8 cellular contexts compared by ENCODE assay signal in genomic region chr14:68780358-68781160, GRCh38. TPM values are rescaled to one million over a fixed set of nuclear protein-coding genes. Genes with fewer than 3 reads are reported as not detected.
A peak's percentile ranks its signal among the peaks of the same experiment; 100 is the strongest.
DNase-seq lines count a peak whose midpoint lies in the region; TF ChIP-seq lines count a peak whose summit lies in the region.

No MANE protein-coding gene starts in this region.

- H3K4me1 Mint-ChIP-seq in Calu3 (ENCODE audit: low read depth, unreplicated experiment), result peaks cover 47% of the 10 kb centered on the region

- peak overlapping the region; percentile 66 for H3K9ac ChIP-seq in skeletal muscle satellite cell (ENCODE audit: low read depth, low read length)

- no peak overlapping the region for H3K27ac Mint-ChIP-seq in Calu3 (ENCODE audit: unreplicated experiment)

- H3K27me3 ChIP-seq in skeletal muscle satellite cell (ENCODE audit: control insufficient read depth, insufficient read depth, low read length) (no peaks in the 10 kb centered on the region), brain microvascular endothelial cell (replicated peaks) (no peaks in the 10 kb centered on the region)

- CTCF ChIA-PET in Calu3 (lab: Charles Lee), result interaction anchor here (0.6 kb wide), 1 partner anchor 152 kb away, joined by 3 read pairs; no protein-coding TSS in a partner anchor

- in situ Hi-C loops in astrocyte of the spinal cord (cut with HindIII; ENCODE audit: low sequenced_read_pairs), result no loop called here
- in situ Hi-C loops in brain microvascular endothelial cell (cut with HindIII; ENCODE audit: low pct_ligation_motif_present, low sequenced_read_pairs), result no loop called here

- H3K36me3 ChIP-seq in skeletal muscle satellite cell (ENCODE audit: insufficient read depth, low read length), result no peaks in the 10 kb centered on the region
- H3K36me3 ChIP-seq in brain microvascular endothelial cell (replicated peaks), result no peaks in the 10 kb centered on the region

- H3K9me3 ChIP-seq in skeletal muscle satellite cell (replicated peaks; ENCODE audit: low read length), result no peaks in the 10 kb centered on the region

- intact Hi-C loops in Calu3 (cut with micrococcal nuclease; ENCODE audit: unreplicated experiment), result loop anchor here (5.0 to 10.0 kb wide), 6 partner anchors 83 to 838 kb away; no protein-coding TSS in a partner anchor

- H3K4me2 ChIP-seq in skeletal muscle satellite cell (ENCODE audit: low read length), result peak overlapping the region; percentile 59

- H3K4me1 ChIP-seq in skeletal muscle satellite cell (ENCODE audit: control insufficient read depth, insufficient read depth, low read length), result peaks cover 57% of the 10 kb centered on the region

- H3K9me3 Mint-ChIP-seq in Calu3 (ENCODE audit: low read depth, unreplicated experiment), result peaks cover 2% of the 10 kb centered on the region

- H3K4me3 ChIP-seq in astrocyte of the spinal cord (ENCODE audit: low read depth, low read length) (no peak overlapping the region), skeletal muscle satellite cell (ENCODE audit: low read length) (peak overlapping the region; percentile 23), brain microvascular endothelial cell (ENCODE audit: low read depth, low read length) (no peak overlapping the region)

- no TSS peak for BruUV-seq in Calu3 (replicated peaks; lab: Mats Ljungman, UMichigan)

- H3K27me3 Mint-ChIP-seq in Calu3 (ENCODE audit: unreplicated experiment), result no peaks in the 10 kb centered on the region

- no peak overlapping the region for H3K27ac ChIP-seq in brain microvascular endothelial cell

- DNase-seq in CD1c-positive myeloid dendritic cell (ENCODE audit: extremely low spot score) (peak; percentile 73), NCI-H82 treated with DMSO at 0.1 percent for 48 hours (lab: John Stamatoyannopoulos, UW; ENCODE audit: unreplicated experiment) (peak; percentile 74), astrocyte of the spinal cord (ENCODE audit: low read depth, low spot score) (peak; percentile 73), iris pigment epithelial cell (ENCODE audit: low read depth) (peak; percentile 77), brain microvascular endothelial cell (no peak), Calu3 (no peak)
- DNase-seq in activated CD4-positive, CD25-positive, alpha-beta regulatory T cell treated with anti-CD3 and anti-CD28 coated beads, Interleukin-2, amount 50 U/mL, for 72 hours, result no peak

- no peak for TF ChIP-seq CTCF in astrocyte of the spinal cord (IDR thresholded peaks at IDR 0.05; ENCODE audit: low read depth, low read length)
- TF ChIP-seq CTCF in brain microvascular endothelial cell (IDR thresholded peaks at IDR 0.05; ENCODE audit: low read depth, low read length, missing control alignments), result no peak
- TF ChIP-seq CTCF in Calu3 (IDR thresholded peaks at IDR 0.05; ENCODE audit: unreplicated experiment), result no peak

- H3K4me3 Mint-ChIP-seq in Calu3 (ENCODE audit: low read depth, unreplicated experiment), result no peak overlapping the region

- peaks cover 9% of the 10 kb centered on the region for H3K36me3 Mint-ChIP-seq in Calu3 (ENCODE audit: insufficient read depth, unreplicated experiment)

RNA-seq across cellular contexts. Expression of gene ZFP36L1, which starts 12.3 kb away (rescaled TPM):
- total RNA-seq in skeletal muscle satellite cell (2012; rRNA removed), result 97.0 and 105 TPM in 2 replicates
- 208 and 240 TPM in 2 replicates for total RNA-seq in Calu3 (2022)

Comparison
In these comparisons a context has a peak if more than half of its experiments do, and no peak if none do; other contexts are left out.
1. DNase-seq: peak in CD1c-positive myeloid dendritic cell (single experiment), NCI-H82 treated with DMSO at 0.1 percent for 48 hours (single experiment), astrocyte of the spinal cord (single experiment) and iris pigment epithelial cell (single experiment); none in brain microvascular endothelial cell (single experiment), Calu3 (single experiment) and activated CD4-positive, CD25-positive, alpha-beta regulatory T cell treated with anti-CD3 and anti-CD28 coated beads, Interleukin-2, amount 50 U/mL, for 72 hours (single experiment).